In genomic region chr2:136106505-136106904, GRCh38 we compare ENCODE assay signal across 20 cellular contexts. TPM values are rescaled to one million over a fixed set of nuclear protein-coding genes. Genes with fewer than 3 reads are reported as not detected.
A peak's percentile ranks its signal among the peaks of the same experiment; 100 is the strongest.
DNase-seq lines count a peak whose midpoint lies in the region; ATAC-seq, FAIRE-seq and TF ChIP-seq lines count a peak whose summit lies in the region.
"Had no signal": no experiment of that assay in that cellular context is flagged by ENCODE, and none has a peak within 500 bp of the region (broad histone marks: within the 10 kb centered on the region; RNA-seq: fewer than 3 reads in every experiment).

No MANE protein-coding gene starts in this region.

- DNase-seq in GM12892 (ENCODE audit: insufficient read length) (no peak), MV-4-11 (lab: John Stamatoyannopoulos, UW) (peak; percentile 20), C1 segment of cervical spinal cord (lab: John Stamatoyannopoulos, UW) (no peak), left colon (no peak), mucosa of descending colon (no peak)
- DNase-seq: ACHN; Calu3; CD8-positive, alpha-beta T cell; DMS53; NCI-H1417 treated with DMSO at 0.1 percent for 48 hours; NCI-H1930; NCI-H226; NCI-H524; Right ventricle myocardium superior had no signal

- H3K4me1 ChIP-seq in mucosa of descending colon (ENCODE audit: low read depth) = no peaks in the 10 kb centered on the region

- no peak for ATAC-seq in stimulated activated memory B cell treated with anti-CD40 and anti-IgM and Interleukin-4, amounts not matched to agents 10 μg/mL and 1 μg/mL and 100 μg/mL, for 72 hours
- ATAC-seq in left colon = no peak
- no peak for ATAC-seq in GM21717 (IDR thresholded peaks at IDR 0.05; ENCODE audit: unreplicated experiment)
- no peak for ATAC-seq in mucosa of descending colon
- ATAC-seq: CD8-positive, alpha-beta T cell had no signal

- peaks cover 7% of the 10 kb centered on the region for H3K27me3 Mint-ChIP-seq in brain
- H3K27me3 Mint-ChIP-seq in stimulated activated memory B cell treated with anti-CD40 and anti-IgM and Interleukin-4, amounts not matched to agents 10 μg/mL and 1 μg/mL and 100 μg/mL, for 72 hours = no peaks in the 10 kb centered on the region

- peaks cover 36% of the 10 kb centered on the region for H3K4me1 Mint-ChIP-seq in brain
- H3K4me1 Mint-ChIP-seq in stimulated activated memory B cell treated with anti-CD40 and anti-IgM and Interleukin-4, amounts not matched to agents 10 μg/mL and 1 μg/mL and 100 μg/mL, for 72 hours = peaks cover 37% of the 10 kb centered on the region

- H3K36me3 Mint-ChIP-seq in brain = no peaks in the 10 kb centered on the region
- H3K36me3 Mint-ChIP-seq in stimulated activated memory B cell treated with anti-CD40 and anti-IgM and Interleukin-4, amounts not matched to agents 10 μg/mL and 1 μg/mL and 100 μg/mL, for 72 hours = no peaks in the 10 kb centered on the region
- H3K36me3 Mint-ChIP-seq: CD8-positive, alpha-beta T cell had no signal

- TF ChIP-seq POLR2A in GM12892 (IDR thresholded peaks at IDR 0.05; ENCODE audit: low read depth, low read length) = no peak

- H3K27ac Mint-ChIP-seq in brain = peak overlapping the region; percentile 24 to 84 (median 54)
- peak overlapping the region; percentile 57 for H3K27ac Mint-ChIP-seq in stimulated activated memory B cell treated with anti-CD40 and anti-IgM and Interleukin-4, amounts not matched to agents 10 μg/mL and 1 μg/mL and 100 μg/mL, for 72 hours
- H3K27ac Mint-ChIP-seq: CD8-positive, alpha-beta T cell had no signal

- no peak overlapping the region for H3K4me3 Mint-ChIP-seq in brain
- H3K4me3 Mint-ChIP-seq in stimulated activated memory B cell treated with anti-CD40 and anti-IgM and Interleukin-4, amounts not matched to agents 10 μg/mL and 1 μg/mL and 100 μg/mL, for 72 hours = no peak overlapping the region
- H3K4me3 Mint-ChIP-seq: CD8-positive, alpha-beta T cell had no signal

- intact Hi-C loops in left colon (cut with DNase I, micrococcal nuclease) (no loop called here), mucosa of descending colon (cut with DNase I, micrococcal nuclease) (no loop called here)

- H3K4me3 ChIP-seq in mucosa of descending colon = no peak overlapping the region

- peaks cover 0 to 6% (median under 1%) of the 10 kb centered on the region in 5 experiments for H3K9me3 Mint-ChIP-seq in brain
- no peaks in the 10 kb centered on the region for H3K9me3 Mint-ChIP-seq in stimulated activated memory B cell treated with anti-CD40 and anti-IgM and Interleukin-4, amounts not matched to agents 10 μg/mL and 1 μg/mL and 100 μg/mL, for 72 hours
- H3K9me3 Mint-ChIP-seq: CD8-positive, alpha-beta T cell had no signal

- no peaks in the 10 kb centered on the region for H3K36me3 ChIP-seq in mucosa of descending colon (ENCODE audit: low read depth)

- TF ChIP-seq CTCF in brain (conservative IDR thresholded peaks at IDR 0.05) (no peak), mucosa of descending colon (IDR thresholded peaks at IDR 0.05) (no peak)

- no peaks in the 10 kb centered on the region for H3K9me3 ChIP-seq in mucosa of descending colon

- FAIRE-seq in GM12892 (lab: Jason Lieb, UNC) = peak; percentile 33
- FAIRE-seq: H1, RCC 7860 had no signal

RNA-seq across cellular contexts. Expression of gene CXCR4, which starts 11.4 kb away (rescaled TPM):
- 45.6 TPM for polyA plus RNA-seq in GM12892 (2012; ENCODE audit: missing spikeins)
- 89.1 TPM for polyA plus RNA-seq in brain (ENCODE audit: insufficient read depth, low read depth, low replicate concordance)
- total RNA-seq in left colon (1 to 10 TPM; 5.8 to 8.1 TPM), mucosa of descending colon (10 to 100 TPM in 1 of 3 donors, 1 to 10 TPM in 2; 3.6 to 12.6 (median 3.9) TPM)
- total RNA-seq: LHCN-M2 had no signal
